1 cellular context compared by ENCODE assay signal in the genomic region with DNA sequence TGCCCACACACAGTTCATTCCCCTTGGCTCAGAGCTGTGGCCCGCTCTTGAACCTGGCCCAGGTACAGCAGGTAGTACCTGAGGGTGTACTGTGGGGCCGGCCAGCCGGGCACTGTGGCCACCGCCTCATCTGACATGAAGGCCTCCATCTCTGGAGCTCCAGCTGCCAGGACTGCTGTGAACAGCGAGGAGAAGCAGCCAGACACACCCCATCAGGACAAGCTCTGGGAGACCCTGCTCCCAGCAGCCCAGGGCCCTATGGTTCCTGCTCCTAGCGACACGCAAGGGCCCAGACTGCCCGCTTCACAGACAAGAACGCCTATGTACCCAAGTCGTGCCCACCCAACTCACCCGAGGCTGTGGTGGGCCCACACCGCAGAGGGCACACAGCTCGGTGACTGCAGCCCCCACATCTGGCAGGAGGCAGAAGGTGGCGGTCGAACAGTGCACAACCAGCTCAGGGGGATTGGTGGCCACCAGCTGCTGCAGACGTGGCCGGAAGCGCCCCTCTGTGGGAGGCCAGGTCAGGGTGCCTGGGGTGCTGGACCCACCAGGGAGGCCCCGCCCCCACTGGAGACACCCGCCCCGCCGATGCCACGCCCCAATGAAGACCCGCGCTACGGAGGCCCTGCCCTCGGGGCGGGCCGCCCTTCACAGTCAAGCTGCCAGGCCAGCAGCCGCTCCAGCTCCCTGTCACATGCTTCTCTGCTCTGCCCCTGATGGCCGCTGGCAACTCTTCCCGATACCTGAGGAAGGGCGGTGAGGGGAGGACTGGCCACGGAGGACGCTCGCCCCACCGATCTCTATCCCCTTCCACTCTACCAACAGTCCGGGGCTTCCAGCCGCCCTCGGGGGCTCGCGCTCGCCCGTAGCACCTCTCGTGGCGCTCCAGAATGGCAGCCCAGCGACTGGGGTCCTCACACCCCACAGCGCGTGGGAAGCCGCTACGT.
A peak's percentile ranks its signal among the peaks of the same experiment; 100 is the strongest.
TF ChIP-seq lines count a peak whose summit lies in the region.

No MANE protein-coding gene starts in this region.

TF ChIP-seq in HepG2, 621 proteins besides CTCF, POLR2A, EP300 and RAD21 (continued from another document and continues in another):
- TF ChIP-seq RBAK (CRISPR knock-in tag; IDR thresholded peaks at IDR 0.05), result no peak
- TF ChIP-seq PRPF4 (IDR thresholded peaks at IDR 0.05; ENCODE audit: low read depth, low read length, poor library complexity, severe bottlenecking), result no peak
- TF ChIP-seq RARG (CRISPR knock-in tag; IDR thresholded peaks at IDR 0.05; ENCODE audit: low read depth), result no peak
- 0 out of 2 replicates have a peak, but pooled peaks have one; percentile 20 for TF ChIP-seq ZNF598 (CRISPR knock-in tag; IDR thresholded peaks at IDR 0.05; ENCODE audit: borderline replicate concordance)
- TF ChIP-seq NPAS2 (CRISPR knock-in tag; IDR thresholded peaks at IDR 0.05; ENCODE audit: borderline replicate concordance), result no peak
- TF ChIP-seq REXO4 (CRISPR knock-in tag; IDR thresholded peaks at IDR 0.05; ENCODE audit: borderline replicate concordance), result no peak
- 0 out of 2 replicates have a peak, but pooled peaks have one; percentile 22 for TF ChIP-seq KDM3A (CRISPR knock-in tag; IDR thresholded peaks at IDR 0.05; ENCODE audit: low read depth)
- no peak for TF ChIP-seq SOX5 (CRISPR knock-in tag; IDR thresholded peaks at IDR 0.05; ENCODE audit: borderline replicate concordance)
- TF ChIP-seq, protein P1, sequence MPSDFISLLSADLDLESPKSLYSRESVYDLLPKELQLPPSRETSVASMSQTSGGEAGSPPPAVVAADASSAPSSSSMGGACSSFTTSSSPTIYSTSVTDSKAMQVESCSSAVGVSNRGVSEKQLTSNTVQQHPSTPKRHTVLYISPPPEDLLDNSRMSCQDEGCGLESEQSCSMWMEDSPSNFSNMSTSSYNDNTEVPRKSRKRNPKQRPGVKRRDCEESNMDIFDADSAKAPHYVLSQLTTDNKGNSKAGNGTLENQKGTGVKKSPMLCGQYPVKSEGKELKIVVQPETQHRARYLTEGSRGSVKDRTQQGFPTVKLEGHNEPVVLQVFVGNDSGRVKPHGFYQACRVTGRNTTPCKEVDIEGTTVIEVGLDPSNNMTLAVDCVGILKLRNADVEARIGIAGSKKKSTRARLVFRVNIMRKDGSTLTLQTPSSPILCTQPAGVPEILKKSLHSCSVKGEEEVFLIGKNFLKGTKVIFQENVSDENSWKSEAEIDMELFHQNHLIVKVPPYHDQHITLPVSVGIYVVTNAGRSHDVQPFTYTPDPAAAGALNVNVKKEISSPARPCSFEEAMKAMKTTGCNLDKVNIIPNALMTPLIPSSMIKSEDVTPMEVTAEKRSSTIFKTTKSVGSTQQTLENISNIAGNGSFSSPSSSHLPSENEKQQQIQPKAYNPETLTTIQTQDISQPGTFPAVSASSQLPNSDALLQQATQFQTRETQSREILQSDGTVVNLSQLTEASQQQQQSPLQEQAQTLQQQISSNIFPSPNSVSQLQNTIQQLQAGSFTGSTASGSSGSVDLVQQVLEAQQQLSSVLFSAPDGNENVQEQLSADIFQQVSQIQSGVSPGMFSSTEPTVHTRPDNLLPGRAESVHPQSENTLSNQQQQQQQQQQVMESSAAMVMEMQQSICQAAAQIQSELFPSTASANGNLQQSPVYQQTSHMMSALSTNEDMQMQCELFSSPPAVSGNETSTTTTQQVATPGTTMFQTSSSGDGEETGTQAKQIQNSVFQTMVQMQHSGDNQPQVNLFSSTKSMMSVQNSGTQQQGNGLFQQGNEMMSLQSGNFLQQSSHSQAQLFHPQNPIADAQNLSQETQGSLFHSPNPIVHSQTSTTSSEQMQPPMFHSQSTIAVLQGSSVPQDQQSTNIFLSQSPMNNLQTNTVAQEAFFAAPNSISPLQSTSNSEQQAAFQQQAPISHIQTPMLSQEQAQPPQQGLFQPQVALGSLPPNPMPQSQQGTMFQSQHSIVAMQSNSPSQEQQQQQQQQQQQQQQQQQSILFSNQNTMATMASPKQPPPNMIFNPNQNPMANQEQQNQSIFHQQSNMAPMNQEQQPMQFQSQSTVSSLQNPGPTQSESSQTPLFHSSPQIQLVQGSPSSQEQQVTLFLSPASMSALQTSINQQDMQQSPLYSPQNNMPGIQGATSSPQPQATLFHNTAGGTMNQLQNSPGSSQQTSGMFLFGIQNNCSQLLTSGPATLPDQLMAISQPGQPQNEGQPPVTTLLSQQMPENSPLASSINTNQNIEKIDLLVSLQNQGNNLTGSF (CRISPR knock-in tag; IDR thresholded peaks at IDR 0.05), result no peak
- no peak for TF ChIP-seq SOX13 (IDR thresholded peaks at IDR 0.05)
- TF ChIP-seq SOX13 (CRISPR knock-in tag; conservative IDR thresholded peaks at IDR 0.05 in 1 of 2, IDR thresholded peaks at IDR 0.05 in 1 of 2), result 0 out of 4 replicates have a peak, but pooled peaks of 1 of the 2 experiments have one; percentile 12
- 0 out of 2 replicates have a peak, but pooled peaks have one; percentile 45 for TF ChIP-seq ARNT2 (CRISPR knock-in tag; IDR thresholded peaks at IDR 0.05; ENCODE audit: low read depth)
- TF ChIP-seq SP2 (CRISPR knock-in tag; IDR thresholded peaks at IDR 0.05), result no peak; the same call in 1 of the 2 replicates
- no peak for TF ChIP-seq NR2F1 (CRISPR knock-in tag; IDR thresholded peaks at IDR 0.05)
- TF ChIP-seq HNRNPLL (IDR thresholded peaks at IDR 0.05; ENCODE audit: low read depth, low read length, poor library complexity, severe bottlenecking), result peak; percentile 3
- no peak for TF ChIP-seq GPN1 (CRISPR knock-in tag; IDR thresholded peaks at IDR 0.05; ENCODE audit: borderline replicate concordance)
- TF ChIP-seq SOX6 (IDR thresholded peaks at IDR 0.05), result no peak
- TF ChIP-seq SOX6 (CRISPR knock-in tag; IDR thresholded peaks at IDR 0.05), result no peak
- no peak for TF ChIP-seq ZUFSP (CRISPR knock-in tag; IDR thresholded peaks at IDR 0.05; ENCODE audit: borderline replicate concordance)
- TF ChIP-seq, protein P2, sequence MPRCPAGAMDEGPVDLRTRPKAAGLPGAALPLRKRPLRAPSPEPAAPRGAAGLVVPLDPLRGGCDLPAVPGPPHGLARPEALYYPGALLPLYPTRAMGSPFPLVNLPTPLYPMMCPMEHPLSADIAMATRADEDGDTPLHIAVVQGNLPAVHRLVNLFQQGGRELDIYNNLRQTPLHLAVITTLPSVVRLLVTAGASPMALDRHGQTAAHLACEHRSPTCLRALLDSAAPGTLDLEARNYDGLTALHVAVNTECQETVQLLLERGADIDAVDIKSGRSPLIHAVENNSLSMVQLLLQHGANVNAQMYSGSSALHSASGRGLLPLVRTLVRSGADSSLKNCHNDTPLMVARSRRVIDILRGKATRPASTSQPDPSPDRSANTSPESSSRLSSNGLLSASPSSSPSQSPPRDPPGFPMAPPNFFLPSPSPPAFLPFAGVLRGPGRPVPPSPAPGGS (CRISPR knock-in tag; IDR thresholded peaks at IDR 0.05), result peak; percentile 39; the same call in 1 of the 2 replicates
- no peak for TF ChIP-seq CEBPB (IDR thresholded peaks at IDR 0.05; ENCODE audit: borderline replicate concordance, low read depth, low read length)
- TF ChIP-seq ZMAT5 (CRISPR knock-in tag; IDR thresholded peaks at IDR 0.05; ENCODE audit: borderline replicate concordance, low read depth), result no peak
- TF ChIP-seq, protein P3, sequence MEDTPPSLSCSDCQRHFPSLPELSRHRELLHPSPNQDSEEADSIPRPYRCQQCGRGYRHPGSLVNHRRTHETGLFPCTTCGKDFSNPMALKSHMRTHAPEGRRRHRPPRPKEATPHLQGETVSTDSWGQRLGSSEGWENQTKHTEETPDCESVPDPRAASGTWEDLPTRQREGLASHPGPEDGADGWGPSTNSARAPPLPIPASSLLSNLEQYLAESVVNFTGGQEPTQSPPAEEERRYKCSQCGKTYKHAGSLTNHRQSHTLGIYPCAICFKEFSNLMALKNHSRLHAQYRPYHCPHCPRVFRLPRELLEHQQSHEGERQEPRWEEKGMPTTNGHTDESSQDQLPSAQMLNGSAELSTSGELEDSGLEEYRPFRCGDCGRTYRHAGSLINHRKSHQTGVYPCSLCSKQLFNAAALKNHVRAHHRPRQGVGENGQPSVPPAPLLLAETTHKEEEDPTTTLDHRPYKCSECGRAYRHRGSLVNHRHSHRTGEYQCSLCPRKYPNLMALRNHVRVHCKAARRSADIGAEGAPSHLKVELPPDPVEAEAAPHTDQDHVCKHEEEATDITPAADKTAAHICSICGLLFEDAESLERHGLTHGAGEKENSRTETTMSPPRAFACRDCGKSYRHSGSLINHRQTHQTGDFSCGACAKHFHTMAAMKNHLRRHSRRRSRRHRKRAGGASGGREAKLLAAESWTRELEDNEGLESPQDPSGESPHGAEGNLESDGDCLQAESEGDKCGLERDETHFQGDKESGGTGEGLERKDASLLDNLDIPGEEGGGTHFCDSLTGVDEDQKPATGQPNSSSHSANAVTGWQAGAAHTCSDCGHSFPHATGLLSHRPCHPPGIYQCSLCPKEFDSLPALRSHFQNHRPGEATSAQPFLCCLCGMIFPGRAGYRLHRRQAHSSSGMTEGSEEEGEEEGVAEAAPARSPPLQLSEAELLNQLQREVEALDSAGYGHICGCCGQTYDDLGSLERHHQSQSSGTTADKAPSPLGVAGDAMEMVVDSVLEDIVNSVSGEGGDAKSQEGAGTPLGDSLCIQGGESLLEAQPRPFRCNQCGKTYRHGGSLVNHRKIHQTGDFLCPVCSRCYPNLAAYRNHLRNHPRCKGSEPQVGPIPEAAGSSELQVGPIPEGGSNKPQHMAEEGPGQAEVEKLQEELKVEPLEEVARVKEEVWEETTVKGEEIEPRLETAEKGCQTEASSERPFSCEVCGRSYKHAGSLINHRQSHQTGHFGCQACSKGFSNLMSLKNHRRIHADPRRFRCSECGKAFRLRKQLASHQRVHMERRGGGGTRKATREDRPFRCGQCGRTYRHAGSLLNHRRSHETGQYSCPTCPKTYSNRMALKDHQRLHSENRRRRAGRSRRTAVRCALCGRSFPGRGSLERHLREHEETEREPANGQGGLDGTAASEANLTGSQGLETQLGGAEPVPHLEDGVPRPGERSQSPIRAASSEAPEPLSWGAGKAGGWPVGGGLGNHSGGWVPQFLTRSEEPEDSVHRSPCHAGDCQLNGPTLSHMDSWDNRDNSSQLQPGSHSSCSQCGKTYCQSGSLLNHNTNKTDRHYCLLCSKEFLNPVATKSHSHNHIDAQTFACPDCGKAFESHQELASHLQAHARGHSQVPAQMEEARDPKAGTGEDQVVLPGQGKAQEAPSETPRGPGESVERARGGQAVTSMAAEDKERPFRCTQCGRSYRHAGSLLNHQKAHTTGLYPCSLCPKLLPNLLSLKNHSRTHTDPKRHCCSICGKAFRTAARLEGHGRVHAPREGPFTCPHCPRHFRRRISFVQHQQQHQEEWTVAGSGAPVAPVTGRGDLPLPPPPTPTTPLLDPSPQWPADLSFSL (CRISPR knock-in tag; IDR thresholded peaks at IDR 0.05), result no peak
- no peak for TF ChIP-seq NCOR1 (IDR thresholded peaks at IDR 0.05; ENCODE audit: borderline replicate concordance, low read length)
- no peak for TF ChIP-seq MATR3 (CRISPR knock-in tag; IDR thresholded peaks at IDR 0.05)
- TF ChIP-seq BRCA1 (CRISPR knock-in tag; IDR thresholded peaks at IDR 0.05), result no peak
- no peak for TF ChIP-seq DDIT3 (CRISPR knock-in tag; IDR thresholded peaks at IDR 0.05)
- TF ChIP-seq ZKSCAN8 (CRISPR knock-in tag; IDR thresholded peaks at IDR 0.05; ENCODE audit: borderline replicate concordance), result no peak
- no peak for TF ChIP-seq GFI1 (CRISPR knock-in tag; IDR thresholded peaks at IDR 0.05; ENCODE audit: borderline replicate concordance)
- TF ChIP-seq MEF2D (CRISPR knock-in tag; IDR thresholded peaks at IDR 0.05), result no peak
- TF ChIP-seq KDM5A (IDR thresholded peaks at IDR 0.05; ENCODE audit: borderline replicate concordance, low read length), result peak; percentile 58; the same call in 1 of the 2 replicates
- TF ChIP-seq HIVEP1 (CRISPR knock-in tag; IDR thresholded peaks at IDR 0.05), result 0 out of 2 replicates have a peak, but pooled peaks have one; percentile 21
- no peak for TF ChIP-seq ZBTB37 (CRISPR knock-in tag; IDR thresholded peaks at IDR 0.05)
- TF ChIP-seq ATF7-NPFF (CRISPR knock-in tag; IDR thresholded peaks at IDR 0.05; ENCODE audit: low read depth), result peak; percentile 71
- no peak for TF ChIP-seq ZNF572 (CRISPR knock-in tag; IDR thresholded peaks at IDR 0.05)
- TF ChIP-seq ZNF569 (CRISPR knock-in tag; IDR thresholded peaks at IDR 0.05; ENCODE audit: borderline replicate concordance), result no peak
- TF ChIP-seq ZBTB25 (CRISPR knock-in tag; IDR thresholded peaks at IDR 0.05), result no peak
- TF ChIP-seq TEF (CRISPR knock-in tag; IDR thresholded peaks at IDR 0.05), result no peak
